Comparison of ENCODE assay signal across 8 cellular contexts in the genomic region with DNA sequence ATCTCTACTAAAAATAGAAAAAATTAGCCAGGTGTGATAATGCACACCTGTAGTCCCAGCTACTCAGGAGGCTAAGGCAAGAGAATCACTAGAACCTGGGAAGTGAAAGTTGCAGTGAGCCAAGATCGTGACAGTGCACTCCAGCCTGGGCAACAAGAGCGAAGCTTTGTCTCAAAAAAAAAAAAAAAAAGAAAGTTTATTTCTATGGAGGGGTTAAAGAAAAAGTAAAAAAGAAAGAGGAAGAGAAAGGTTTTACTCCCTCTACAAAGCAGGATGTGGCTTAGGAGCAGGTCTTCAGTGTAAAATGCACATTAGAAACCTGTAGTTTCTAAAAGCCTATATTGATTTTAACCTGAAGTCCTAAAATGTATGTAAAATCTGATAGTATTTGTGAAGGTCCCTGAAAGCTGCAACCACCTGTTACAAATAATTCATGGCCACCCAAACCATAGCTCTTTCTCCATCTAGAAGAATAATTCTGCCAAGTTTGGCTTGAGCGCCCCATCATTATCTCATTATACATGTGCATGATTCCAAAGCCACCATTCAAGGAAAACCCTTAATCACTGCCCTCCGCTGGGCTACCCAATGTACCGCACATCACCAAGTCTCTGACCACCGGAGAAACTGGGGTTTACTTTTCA. TPM values are rescaled to one million over a fixed set of nuclear protein-coding genes. Genes with fewer than 3 reads are reported as not detected.
DNase-seq lines count a peak whose midpoint lies in the region; ATAC-seq, FAIRE-seq and TF ChIP-seq lines count a peak whose summit lies in the region.

No MANE protein-coding gene starts in this region.

- H3K4me3 ChIP-seq in IMR-90 (ENCODE audit: insufficient read depth, low read depth, low read length) (no peak overlapping the region), gastrocnemius medialis (no peak overlapping the region), lower leg skin (ENCODE audit: low read depth, poor library complexity, severe bottlenecking) (no peak overlapping the region)

- H2BK5ac ChIP-seq in IMR-90 (ENCODE audit: low read depth, low read length, poor library complexity, severe bottlenecking): no peak overlapping the region

- H3K4ac ChIP-seq in IMR-90 (ENCODE audit: low read depth, low read length): no peak overlapping the region

- H4K91ac ChIP-seq in IMR-90 (ENCODE audit: insufficient read depth, low read depth, low read length): no peak overlapping the region

- H3K36me3 ChIP-seq in IMR-90 (ENCODE audit: control insufficient read depth, insufficient read depth, low read length) (no peaks in the 10 kb centered on the region), gastrocnemius medialis (no peaks in the 10 kb centered on the region)

- H4K5ac ChIP-seq in IMR-90 (ENCODE audit: low read depth, low read length): no peak overlapping the region

- H3K4me1 ChIP-seq in IMR-90 (ENCODE audit: control insufficient read depth, insufficient read depth, low read length) (peaks cover 5% of the 10 kb centered on the region), gastrocnemius medialis (peaks cover 23 to 31% of the 10 kb centered on the region in 2 donors)

- H3K27ac Mint-ChIP-seq in activated naive CD8-positive, alpha-beta T cell treated with anti-CD3 and anti-CD28 coated beads for 36 hours: peak overlapping the region; percentile 97
- no peak overlapping the region for H3K27ac Mint-ChIP-seq in nephron

- no peak overlapping the region for H3K56ac ChIP-seq in IMR-90 (ENCODE audit: extremely low read depth, insufficient read depth, low read length)

- intact Hi-C loops in IMR-90 (cut with micrococcal nuclease): loop anchor here (5.0 kb wide), 1 partner anchor 107 kb away; no protein-coding TSS in a partner anchor
- intact Hi-C loops in gastrocnemius medialis (cut with DNase I; ENCODE audit: low total_unique reads): loop anchor here (5.0 kb wide), 1 partner anchor 77 kb away; no protein-coding TSS in a partner anchor
- intact Hi-C loops in lower leg skin (cut with DNase I; ENCODE audit: low total_unique reads): no loop called here

- H3K4me2 ChIP-seq in IMR-90 (ENCODE audit: low read depth, low read length): no peak overlapping the region

- H3K4me1 Mint-ChIP-seq in activated naive CD8-positive, alpha-beta T cell treated with anti-CD3 and anti-CD28 coated beads for 36 hours: peaks cover 62% of the 10 kb centered on the region
- peaks cover 22% of the 10 kb centered on the region for H3K4me1 Mint-ChIP-seq in nephron

- no peak overlapping the region for H2AFZ ChIP-seq in IMR-90 (replicated peaks; ENCODE audit: low read length, poor library complexity)

- FAIRE-seq in GM12892 (lab: Jason Lieb, UNC): peak; percentile 50

- TF ChIP-seq POLR2A in GM12892 (IDR thresholded peaks at IDR 0.05; ENCODE audit: low read depth, low read length): no peak; the same call in none of the 2 replicates
- no peak for TF ChIP-seq POLR2A in IMR-90 (IDR thresholded peaks at IDR 0.05; ENCODE audit: low read depth, low read length)
- TF ChIP-seq POLR2A in gastrocnemius medialis (IDR thresholded peaks at IDR 0.05): no peak
- TF ChIP-seq POLR2A in lower leg skin (IDR thresholded peaks at IDR 0.05): no peak

- 96% methylated on average over 4 of the region's 6 CpGs; no CpG with 5 or more reads in 1 of the 2 experiments for WGBS in IMR-90 (ENCODE audit: extremely low coverage in 2 of 2, insufficient read length in 1 of 2), 2 experiments
- WGBS in lower leg skin, 2 donors: 73 to 79% methylated on average over 6 of the region's 6 CpGs

- H3K14ac ChIP-seq in IMR-90 (replicated peaks; ENCODE audit: low read depth, low read length): no peak overlapping the region

- H2BK20ac ChIP-seq in IMR-90 (ENCODE audit: low read depth, low read length): no peak overlapping the region

- 0 out of 2 replicates have a peak, but pooled peaks have one; percentile 18 for TF ChIP-seq RAD21 in IMR-90 (IDR thresholded peaks at IDR 0.05; ENCODE audit: low read length)

- peaks cover 45% of the 10 kb centered on the region for H3K36me3 Mint-ChIP-seq in activated naive CD8-positive, alpha-beta T cell treated with anti-CD3 and anti-CD28 coated beads for 36 hours
- no peaks in the 10 kb centered on the region for H3K36me3 Mint-ChIP-seq in nephron (ENCODE audit: low read depth)

- H2AK5ac ChIP-seq in IMR-90 (ENCODE audit: low read depth, low read length): no peak overlapping the region

- dilution Hi-C loops in IMR-90 (cut with HindIII; ENCODE audit: low sequenced_read_pairs, unreplicated experiment): no loop called here

- H3K9me3 ChIP-seq in IMR-90 (ENCODE audit: control insufficient read depth, insufficient read depth, low read length) (no peaks in the 10 kb centered on the region), gastrocnemius medialis (no peaks in the 10 kb centered on the region)

- no peaks in the 10 kb centered on the region for H3K9me3 Mint-ChIP-seq in activated naive CD8-positive, alpha-beta T cell treated with anti-CD3 and anti-CD28 coated beads for 36 hours
- H3K9me3 Mint-ChIP-seq in nephron: no peaks in the 10 kb centered on the region

- peaks cover 58% of the 10 kb centered on the region for H4K20me1 ChIP-seq in IMR-90 (ENCODE audit: insufficient read depth, low read length)

- no peak overlapping the region for H3K9ac ChIP-seq in IMR-90 (ENCODE audit: low read depth, low read length)

- POLR2A ChIA-PET in IMR-90 (lab: Charles Lee; ENCODE audit: unreplicated experiment): interaction anchor here (0.6 kb wide), 2 partner anchors 14 to 26 kb away, joined by 3 to 4 read pairs; no protein-coding TSS in a partner anchor

- in situ Hi-C loops in IMR-90 (cut with MboI; ENCODE audit: low sequenced_read_pairs): loop anchor here (5.0 kb wide), 1 partner anchor 72 kb away; no protein-coding TSS in a partner anchor
- in situ Hi-C loops in gastrocnemius medialis (cut with MboI; ENCODE audit: low sequenced_read_pairs in 4 of 4): no loop called here

- H2BK120ac ChIP-seq in IMR-90 (ENCODE audit: low read depth, low read length): no peak overlapping the region

- peaks cover 4% of the 10 kb centered on the region for H3K9me1 ChIP-seq in IMR-90 (ENCODE audit: insufficient read depth, low read length)

- 0 out of 2 replicates have a peak, but pooled peaks have one; percentile 6 for TF ChIP-seq CTCF in IMR-90 (conservative IDR thresholded peaks at IDR 0.05; ENCODE audit: low read depth, low read length)
- no peak for TF ChIP-seq CTCF in nephron (IDR thresholded peaks at IDR 0.05; ENCODE audit: unreplicated experiment in 3 of 3)
- TF ChIP-seq CTCF in gastrocnemius medialis (IDR thresholded peaks at IDR 0.05 in 4 of 5, conservative IDR thresholded peaks at IDR 0.05 in 1 of 5): no peak
- no peak for TF ChIP-seq CTCF in lower leg skin (IDR thresholded peaks at IDR 0.05)

- H3K27me3 ChIP-seq in IMR-90 (ENCODE audit: control insufficient read depth, insufficient read depth, low read length) (no peaks in the 10 kb centered on the region), gastrocnemius medialis (no peaks in the 10 kb centered on the region)

- H3K18ac ChIP-seq in IMR-90 (ENCODE audit: low read depth, low read length): no peak overlapping the region

- H3K4me3 Mint-ChIP-seq in activated naive CD8-positive, alpha-beta T cell treated with anti-CD3 and anti-CD28 coated beads for 36 hours: peak overlapping the region; percentile 96
- H3K4me3 Mint-ChIP-seq in nephron: peak overlapping the region; percentile 20 to 72 (median 50)

- ATAC-seq in IMR-90 (ENCODE audit: low read depth) (no peak), gastrocnemius medialis (no peak), GM21515 (IDR thresholded peaks at IDR 0.05; ENCODE audit: unreplicated experiment) (no peak)

- no peaks in the 10 kb centered on the region for H3K27me3 Mint-ChIP-seq in activated naive CD8-positive, alpha-beta T cell treated with anti-CD3 and anti-CD28 coated beads for 36 hours
- H3K27me3 Mint-ChIP-seq in nephron (ENCODE audit: low read depth): peaks cover 3% of the 10 kb centered on the region

- H3K79me1 ChIP-seq in IMR-90 (ENCODE audit: low read depth in 1 of 2, low read length in 2 of 2): peaks cover 18 to 33% of the 10 kb centered on the region in 2 experiments; a peak in 3 of 4 replicates

- CTCF ChIA-PET in IMR-90 (lab: Yijun Ruan, JAX): interaction anchor here (0.7 kb wide), 1 partner anchor 13 kb away, joined by 3 read pairs; no protein-coding TSS in a partner anchor

- no peak overlapping the region for H4K8ac ChIP-seq in IMR-90 (ENCODE audit: low read depth in 2 of 2, low read length in 2 of 2)

- DNase-seq in GM12892 (ENCODE audit: insufficient read length): no peak
- DNase-seq in IMR-90: no peak
- no peak for DNase-seq in activated naive CD8-positive, alpha-beta T cell treated with anti-CD3 and anti-CD28 coated beads for 36 hours
- no peak for DNase-seq in gastrocnemius medialis
- no peak for DNase-seq in NCI-H446 (lab: John Stamatoyannopoulos, UW)
- no peak for DNase-seq in lower leg skin (ENCODE audit: low spot score in 2 of 2)

- H2BK15ac ChIP-seq in IMR-90 (ENCODE audit: low read depth, low read length): no peak overlapping the region

- TSS peak; percentile 26 for BruUV-seq in IMR-90 (replicated peaks; lab: Mats Ljungman, UMichigan)

- H3K27ac ChIP-seq in IMR-90 (ENCODE audit: insufficient read depth, low read length) (no peak overlapping the region), gastrocnemius medialis (no peak overlapping the region)

- no peak overlapping the region for H2AK9ac ChIP-seq in IMR-90 (replicated peaks; ENCODE audit: low read depth, low read length, poor library complexity)

- H3K23ac ChIP-seq in IMR-90 (ENCODE audit: low read depth, low read length): no peak overlapping the region

TF ChIP-seq in IMR-90, 13 proteins besides CTCF, POLR2A, EP300 and RAD21 (continues in another document):
- TF ChIP-seq CEBPB (IDR thresholded peaks at IDR 0.05; ENCODE audit: low read depth, low read length): no peak
- no peak for TF ChIP-seq NFE2L2 (IDR thresholded peaks at IDR 0.05; ENCODE audit: low read depth, low read length)

RNA-seq across cellular contexts. Expression of a gene that starts 3.4 kb away (rescaled TPM):
- polyA plus RNA-seq in GM12892 (2012; ENCODE audit: missing spikeins): 346 TPM
- total RNA-seq in IMR-90 (2012; rRNA removed) (15.4 and 21.4 TPM in 2 replicates), gastrocnemius medialis (10 to 100 TPM; 13.3 to 30.0 (median 17.9) TPM), lower leg skin (10 to 100 TPM; 29.7 to 62.3 (median 40.0) TPM)
- polyA plus RNA-seq in IMR-90 (2012; rRNA removed): 8.2 and 10.3 TPM in 2 replicates
- 4.1 and 4.6 TPM in 2 replicates for polyA plus RNA-seq in IMR-90 (2012; cell fraction: cytosol; rRNA removed)
- 4.7 and 11.1 TPM in 2 replicates for polyA plus RNA-seq in IMR-90 (2012; cell fraction: nucleus; rRNA removed; ENCODE audit: low replicate concordance)
- total RNA-seq in activated naive CD8-positive, alpha-beta T cell treated with anti-CD3 and anti-CD28 coated beads for 36 hours: 100 to 1,000 TPM; 198 TPM

RNA-seq across cellular contexts. Expression of a gene that starts 14.1 kb away (rescaled TPM):
- polyA plus RNA-seq in GM12892 (2012; ENCODE audit: missing spikeins): 9.3 TPM
- total RNA-seq in IMR-90 (2012; rRNA removed) (16.7 and 17.8 TPM in 2 replicates), gastrocnemius medialis (10 to 100 TPM; 13.5 to 20.7 (median 17.5) TPM), lower leg skin (10 to 100 TPM; 28.1 to 34.5 (median 32.9) TPM)
- 20.2 and 21.6 TPM in 2 replicates for polyA plus RNA-seq in IMR-90 (2012; rRNA removed)
- 7.6 and 9.1 TPM in 2 replicates for polyA plus RNA-seq in IMR-90 (2012; cell fraction: cytosol; rRNA removed)
- polyA plus RNA-seq in IMR-90 (2012; cell fraction: nucleus; rRNA removed; ENCODE audit: low replicate concordance): 16.5 and 42.3 TPM in 2 replicates
- total RNA-seq in activated naive CD8-positive, alpha-beta T cell treated with anti-CD3 and anti-CD28 coated beads for 36 hours: 10 to 100 TPM; 17.7 to 19.4 TPM
